In the genomic region with DNA sequence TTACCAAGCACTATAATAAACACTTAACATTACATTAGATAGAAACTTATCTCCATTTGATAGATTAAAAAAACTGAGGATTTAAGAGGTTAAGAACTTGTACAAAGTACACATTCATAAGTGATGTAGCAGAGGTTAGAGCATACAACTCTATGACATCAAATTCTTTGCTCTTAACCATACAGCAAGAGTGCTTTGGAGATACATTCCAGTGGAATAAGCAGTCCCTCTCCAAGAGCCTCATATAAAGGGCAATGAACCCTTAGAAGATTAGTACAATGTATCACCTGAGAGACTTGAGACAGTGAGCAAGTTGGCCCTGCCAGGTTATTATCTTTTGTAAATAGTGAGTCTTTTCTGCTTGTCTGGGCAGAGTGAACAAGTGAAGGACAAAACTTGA, we compare ENCODE assay signal across 7 cellular contexts.
"Had no signal": no experiment of that assay in that cellular context is flagged by ENCODE, and none has a peak within 500 bp of the region (broad histone marks: within the 10 kb centered on the region; RNA-seq: fewer than 3 reads in every experiment).

No MANE protein-coding gene starts in this region.

- H3K27ac ChIP-seq: HL-60 had no signal

- DNase-seq: IMR-90, KBM-7, KG1 had no signal

- H3K4me3 ChIP-seq: K562 had no signal

- ATAC-seq: HepG2, K562 had no signal

- FAIRE-seq: HepG2, HTR-8/SVneo, K562 had no signal
